ENCODE assay signal across 1 cellular context in the genomic region with DNA sequence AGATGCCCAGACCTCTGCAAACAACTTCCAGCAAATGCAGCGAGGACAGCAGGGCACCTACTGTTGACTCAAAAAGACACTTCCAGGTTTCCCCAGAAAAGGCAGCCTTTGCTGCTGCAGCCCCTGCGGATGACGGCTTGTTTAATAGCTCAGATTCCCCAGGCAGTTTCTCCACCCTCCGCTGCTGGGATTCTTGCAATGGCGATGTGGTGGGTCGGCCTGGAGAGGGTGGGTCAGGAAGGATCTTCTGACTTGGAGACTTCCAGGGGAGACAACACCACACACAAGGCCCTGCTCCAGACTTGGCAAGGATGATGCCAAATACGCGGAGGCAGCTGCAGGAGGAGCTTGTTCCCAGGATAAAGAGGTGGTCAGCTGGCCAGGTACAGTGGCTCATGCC.
TF ChIP-seq lines count a peak whose summit lies in the region.

No MANE protein-coding gene starts in this region.

TF ChIP-seq in H1, 55 proteins besides CTCF, POLR2A, EP300 and RAD21:
- TF ChIP-seq, protein P1, sequence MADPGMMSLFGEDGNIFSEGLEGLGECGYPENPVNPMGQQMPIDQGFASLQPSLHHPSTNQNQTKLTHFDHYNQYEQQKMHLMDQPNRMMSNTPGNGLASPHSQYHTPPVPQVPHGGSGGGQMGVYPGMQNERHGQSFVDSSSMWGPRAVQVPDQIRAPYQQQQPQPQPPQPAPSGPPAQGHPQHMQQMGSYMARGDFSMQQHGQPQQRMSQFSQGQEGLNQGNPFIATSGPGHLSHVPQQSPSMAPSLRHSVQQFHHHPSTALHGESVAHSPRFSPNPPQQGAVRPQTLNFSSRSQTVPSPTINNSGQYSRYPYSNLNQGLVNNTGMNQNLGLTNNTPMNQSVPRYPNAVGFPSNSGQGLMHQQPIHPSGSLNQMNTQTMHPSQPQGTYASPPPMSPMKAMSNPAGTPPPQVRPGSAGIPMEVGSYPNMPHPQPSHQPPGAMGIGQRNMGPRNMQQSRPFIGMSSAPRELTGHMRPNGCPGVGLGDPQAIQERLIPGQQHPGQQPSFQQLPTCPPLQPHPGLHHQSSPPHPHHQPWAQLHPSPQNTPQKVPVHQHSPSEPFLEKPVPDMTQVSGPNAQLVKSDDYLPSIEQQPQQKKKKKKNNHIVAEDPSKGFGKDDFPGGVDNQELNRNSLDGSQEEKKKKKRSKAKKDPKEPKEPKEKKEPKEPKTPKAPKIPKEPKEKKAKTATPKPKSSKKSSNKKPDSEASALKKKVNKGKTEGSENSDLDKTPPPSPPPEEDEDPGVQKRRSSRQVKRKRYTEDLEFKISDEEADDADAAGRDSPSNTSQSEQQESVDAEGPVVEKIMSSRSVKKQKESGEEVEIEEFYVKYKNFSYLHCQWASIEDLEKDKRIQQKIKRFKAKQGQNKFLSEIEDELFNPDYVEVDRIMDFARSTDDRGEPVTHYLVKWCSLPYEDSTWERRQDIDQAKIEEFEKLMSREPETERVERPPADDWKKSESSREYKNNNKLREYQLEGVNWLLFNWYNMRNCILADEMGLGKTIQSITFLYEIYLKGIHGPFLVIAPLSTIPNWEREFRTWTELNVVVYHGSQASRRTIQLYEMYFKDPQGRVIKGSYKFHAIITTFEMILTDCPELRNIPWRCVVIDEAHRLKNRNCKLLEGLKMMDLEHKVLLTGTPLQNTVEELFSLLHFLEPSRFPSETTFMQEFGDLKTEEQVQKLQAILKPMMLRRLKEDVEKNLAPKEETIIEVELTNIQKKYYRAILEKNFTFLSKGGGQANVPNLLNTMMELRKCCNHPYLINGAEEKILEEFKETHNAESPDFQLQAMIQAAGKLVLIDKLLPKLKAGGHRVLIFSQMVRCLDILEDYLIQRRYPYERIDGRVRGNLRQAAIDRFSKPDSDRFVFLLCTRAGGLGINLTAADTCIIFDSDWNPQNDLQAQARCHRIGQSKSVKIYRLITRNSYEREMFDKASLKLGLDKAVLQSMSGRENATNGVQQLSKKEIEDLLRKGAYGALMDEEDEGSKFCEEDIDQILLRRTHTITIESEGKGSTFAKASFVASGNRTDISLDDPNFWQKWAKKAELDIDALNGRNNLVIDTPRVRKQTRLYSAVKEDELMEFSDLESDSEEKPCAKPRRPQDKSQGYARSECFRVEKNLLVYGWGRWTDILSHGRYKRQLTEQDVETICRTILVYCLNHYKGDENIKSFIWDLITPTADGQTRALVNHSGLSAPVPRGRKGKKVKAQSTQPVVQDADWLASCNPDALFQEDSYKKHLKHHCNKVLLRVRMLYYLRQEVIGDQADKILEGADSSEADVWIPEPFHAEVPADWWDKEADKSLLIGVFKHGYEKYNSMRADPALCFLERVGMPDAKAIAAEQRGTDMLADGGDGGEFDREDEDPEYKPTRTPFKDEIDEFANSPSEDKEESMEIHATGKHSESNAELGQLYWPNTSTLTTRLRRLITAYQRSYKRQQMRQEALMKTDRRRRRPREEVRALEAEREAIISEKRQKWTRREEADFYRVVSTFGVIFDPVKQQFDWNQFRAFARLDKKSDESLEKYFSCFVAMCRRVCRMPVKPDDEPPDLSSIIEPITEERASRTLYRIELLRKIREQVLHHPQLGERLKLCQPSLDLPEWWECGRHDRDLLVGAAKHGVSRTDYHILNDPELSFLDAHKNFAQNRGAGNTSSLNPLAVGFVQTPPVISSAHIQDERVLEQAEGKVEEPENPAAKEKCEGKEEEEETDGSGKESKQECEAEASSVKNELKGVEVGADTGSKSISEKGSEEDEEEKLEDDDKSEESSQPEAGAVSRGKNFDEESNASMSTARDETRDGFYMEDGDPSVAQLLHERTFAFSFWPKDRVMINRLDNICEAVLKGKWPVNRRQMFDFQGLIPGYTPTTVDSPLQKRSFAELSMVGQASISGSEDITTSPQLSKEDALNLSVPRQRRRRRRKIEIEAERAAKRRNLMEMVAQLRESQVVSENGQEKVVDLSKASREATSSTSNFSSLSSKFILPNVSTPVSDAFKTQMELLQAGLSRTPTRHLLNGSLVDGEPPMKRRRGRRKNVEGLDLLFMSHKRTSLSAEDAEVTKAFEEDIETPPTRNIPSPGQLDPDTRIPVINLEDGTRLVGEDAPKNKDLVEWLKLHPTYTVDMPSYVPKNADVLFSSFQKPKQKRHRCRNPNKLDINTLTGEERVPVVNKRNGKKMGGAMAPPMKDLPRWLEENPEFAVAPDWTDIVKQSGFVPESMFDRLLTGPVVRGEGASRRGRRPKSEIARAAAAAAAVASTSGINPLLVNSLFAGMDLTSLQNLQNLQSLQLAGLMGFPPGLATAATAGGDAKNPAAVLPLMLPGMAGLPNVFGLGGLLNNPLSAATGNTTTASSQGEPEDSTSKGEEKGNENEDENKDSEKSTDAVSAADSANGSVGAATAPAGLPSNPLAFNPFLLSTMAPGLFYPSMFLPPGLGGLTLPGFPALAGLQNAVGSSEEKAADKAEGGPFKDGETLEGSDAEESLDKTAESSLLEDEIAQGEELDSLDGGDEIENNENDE (IDR thresholded peaks at IDR 0.05; ENCODE audit: insufficient replicate concordance, low read length): no peak
- no peak for TF ChIP-seq HDAC6 (IDR thresholded peaks at IDR 0.05; ENCODE audit: low read depth, low read length)
- no peak for TF ChIP-seq POU5F1 (IDR thresholded peaks at IDR 0.05; ENCODE audit: low read depth, low read length)
- TF ChIP-seq SIX5 (IDR thresholded peaks at IDR 0.05; ENCODE audit: low read depth, low read length): no peak
- TF ChIP-seq SIRT6 (IDR thresholded peaks at IDR 0.05; ENCODE audit: low read length): no peak
- TF ChIP-seq RNF2 (IDR thresholded peaks at IDR 0.05; ENCODE audit: borderline replicate concordance, low read depth, low read length, missing control alignments, poor library complexity, severe bottlenecking): no peak
- no peak for TF ChIP-seq SP4 (IDR thresholded peaks at IDR 0.05; ENCODE audit: low read length)
- TF ChIP-seq EGR1 (IDR thresholded peaks at IDR 0.05; ENCODE audit: borderline replicate concordance, low read depth, low read length): no peak
- no peak for TF ChIP-seq TEAD4 (IDR thresholded peaks at IDR 0.05; ENCODE audit: low read depth, low read length)
- no peak for TF ChIP-seq KDM5A (IDR thresholded peaks at IDR 0.05; ENCODE audit: low read length)
- no peak for TF ChIP-seq JUND (IDR thresholded peaks at IDR 0.05; ENCODE audit: low read length)
- no peak for TF ChIP-seq MAFK (IDR thresholded peaks at IDR 0.05; ENCODE audit: low read depth, low read length)
- TF ChIP-seq SIN3A (conservative IDR thresholded peaks at IDR 0.05 in 1 of 2, IDR thresholded peaks at IDR 0.05 in 1 of 2; ENCODE audit: low read depth in 1 of 2, low read length in 2 of 2): no peak
- no peak for TF ChIP-seq FOSL1 (IDR thresholded peaks at IDR 0.05; ENCODE audit: insufficient read depth, low read depth, low read length)
- no peak for TF ChIP-seq ZNF274 (IDR thresholded peaks at IDR 0.05; ENCODE audit: borderline replicate concordance, extremely low read depth, low read length)
- no peak for TF ChIP-seq CBX5 (IDR thresholded peaks at IDR 0.05; ENCODE audit: low read depth, low read length)
- TF ChIP-seq CHD2 (IDR thresholded peaks at IDR 0.05; ENCODE audit: low read length): no peak
- TF ChIP-seq SRF (IDR thresholded peaks at IDR 0.05; ENCODE audit: low read depth, low read length): no peak
TF ChIP-seq in H1: peak in this region for 0.
